Comparison of ENCODE assay signal across 9 cellular contexts in the genomic region with DNA sequence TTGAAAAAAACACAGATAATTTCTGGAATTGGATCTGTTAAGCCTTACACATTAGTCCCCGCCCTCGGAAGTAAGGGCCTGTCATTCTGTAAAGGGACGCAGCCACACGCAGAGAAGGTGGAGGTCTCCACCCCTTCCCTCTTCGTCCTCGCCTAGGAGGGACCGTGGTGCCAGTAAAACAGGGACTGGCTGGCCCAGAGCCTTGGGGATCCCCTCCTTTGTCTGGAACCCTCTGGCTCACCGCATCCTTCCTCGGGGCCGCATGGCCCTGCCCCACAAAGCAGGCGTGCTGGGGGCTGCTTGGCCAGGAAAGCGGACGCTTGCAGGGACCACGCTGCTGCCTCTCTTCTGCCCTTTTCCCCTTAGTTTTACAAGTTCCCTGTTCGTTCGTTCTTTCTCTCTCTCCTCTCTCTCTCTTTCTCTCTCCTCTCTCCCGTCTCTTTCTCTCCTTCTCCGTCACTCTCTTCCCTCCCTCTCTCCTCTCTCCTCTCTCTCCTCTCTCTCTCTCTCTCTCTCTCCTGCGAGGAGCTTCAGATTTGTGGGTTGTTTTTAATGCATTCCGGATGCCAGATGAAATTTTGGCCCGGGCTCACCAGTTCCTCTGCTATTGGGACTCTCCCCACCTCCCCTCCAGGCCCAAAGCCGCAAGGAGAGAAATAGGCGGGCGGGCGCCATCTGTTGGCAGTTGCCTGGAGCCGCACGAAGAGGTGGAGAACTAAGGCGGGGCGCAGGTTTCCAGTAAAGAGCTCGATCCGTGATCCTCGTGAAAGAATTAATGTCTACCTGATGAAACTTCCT. TPM values are rescaled to one million over a fixed set of nuclear protein-coding genes. Genes with fewer than 3 reads are reported as not detected.
DNase-seq lines count a peak whose midpoint lies in the region; ATAC-seq and TF ChIP-seq lines count a peak whose summit lies in the region.
"Had no signal": no experiment of that assay in that cellular context is flagged by ENCODE, and none has a peak within 500 bp of the region (broad histone marks: within the 10 kb centered on the region; RNA-seq: fewer than 3 reads in every experiment).

No MANE protein-coding gene starts in this region.

- H3K4me3 ChIP-seq in BJ (ENCODE audit: low read depth, low read length) = peak overlapping the region; percentile 23
- no peak overlapping the region for H3K4me3 ChIP-seq in cardiac muscle cell
- H3K4me3 ChIP-seq: SK-N-MC had no signal

- no peak overlapping the region for H3K27ac Mint-ChIP-seq in activated naive CD8-positive, alpha-beta T cell treated with anti-CD3 and anti-CD28 coated beads, Interleukin-2, amount 50 U/mL, for 24 hours
- H3K27ac Mint-ChIP-seq in type B pancreatic cell = no peak overlapping the region

- intact Hi-C loops in posterior vena cava (cut with DNase I) = loop anchor here (2.0 to 10.0 kb wide), 2 partner anchors 88 to 242 kb away; no protein-coding TSS in a partner anchor

- H3K27ac ChIP-seq in cardiac muscle cell = no peak overlapping the region
- H3K27ac ChIP-seq: SK-N-MC had no signal

- CTCF ChIA-PET in BJ (lab: Yijun Ruan, JAX) = interaction anchor here (0.6 to 5.0 kb wide), 42 partner anchors 9 to 1671 kb away, joined by 3 to 43 read pairs (median 5); a partner anchor contains a TSS

- peaks cover 4% of the 10 kb centered on the region for H3K36me3 ChIP-seq in BJ (ENCODE audit: control insufficient read depth, insufficient read depth, low read length)
- no peaks in the 10 kb centered on the region for H3K36me3 ChIP-seq in cardiac muscle cell

- peaks cover 16% of the 10 kb centered on the region for H3K36me3 Mint-ChIP-seq in activated naive CD8-positive, alpha-beta T cell treated with anti-CD3 and anti-CD28 coated beads, Interleukin-2, amount 50 U/mL, for 24 hours (ENCODE audit: low read depth)
- H3K36me3 Mint-ChIP-seq in type B pancreatic cell = peaks cover 40% of the 10 kb centered on the region

- H3K4me1 Mint-ChIP-seq in activated naive CD8-positive, alpha-beta T cell treated with anti-CD3 and anti-CD28 coated beads, Interleukin-2, amount 50 U/mL, for 24 hours = peaks cover 7% of the 10 kb centered on the region
- H3K4me1 Mint-ChIP-seq in type B pancreatic cell (ENCODE audit: unreplicated experiment) = peaks cover 11% of the 10 kb centered on the region

- DNase-seq in BJ (ENCODE audit: low read depth) = peak; percentile 81
- DNase-seq in GM19240 (ENCODE audit: insufficient read length, low spot score) = peak; percentile 53
- DNase-seq in SKM-1 (lab: John Stamatoyannopoulos, UW; ENCODE audit: unreplicated experiment) = peak; percentile 40
- peak; percentile 83 for DNase-seq in activated naive CD8-positive, alpha-beta T cell treated with anti-CD3 and anti-CD28 coated beads, Interleukin-2, amount 50 U/mL, for 24 hours
- DNase-seq in cardiac muscle cell (ENCODE audit: low read depth in 1 of 2, low spot score in 1 of 2) = peak; percentile 84 to 95
- peak; percentile 98 for DNase-seq in posterior vena cava (ENCODE audit: low spot score)
- DNase-seq in type B pancreatic cell (ENCODE audit: extremely low spot score, unreplicated experiment) = peak; percentile 83

- ATAC-seq in HG03520 (IDR thresholded peaks at IDR 0.05; ENCODE audit: unreplicated experiment) = peak; percentile 81
- peak; percentile 88 for ATAC-seq in activated naive CD8-positive, alpha-beta T cell treated with anti-CD3 and anti-CD28 coated beads, Interleukin-2, amount 50 U/mL, for 24 hours

- no peaks in the 10 kb centered on the region for H3K27me3 Mint-ChIP-seq in activated naive CD8-positive, alpha-beta T cell treated with anti-CD3 and anti-CD28 coated beads, Interleukin-2, amount 50 U/mL, for 24 hours
- H3K27me3 Mint-ChIP-seq in type B pancreatic cell = no peaks in the 10 kb centered on the region

- peak; percentile 95 for TF ChIP-seq CTCF in BJ (IDR thresholded peaks at IDR 0.05; ENCODE audit: insufficient read depth, low read depth, low read length)
- TF ChIP-seq CTCF in cardiac muscle cell (IDR thresholded peaks at IDR 0.05; ENCODE audit: low read depth, low read length) = peak; percentile 93
- peak; percentile 90 for TF ChIP-seq CTCF in type B pancreatic cell (conservative IDR thresholded peaks at IDR 0.05)

- no peaks in the 10 kb centered on the region for H3K9me3 Mint-ChIP-seq in activated naive CD8-positive, alpha-beta T cell treated with anti-CD3 and anti-CD28 coated beads, Interleukin-2, amount 50 U/mL, for 24 hours
- no peaks in the 10 kb centered on the region for H3K9me3 Mint-ChIP-seq in type B pancreatic cell

- H3K27me3 ChIP-seq in BJ (ENCODE audit: control insufficient read depth, insufficient read depth, low read length) (no peaks in the 10 kb centered on the region), cardiac muscle cell (no peaks in the 10 kb centered on the region)

- H3K4me1 ChIP-seq in cardiac muscle cell (ENCODE audit: low read depth) = no peaks in the 10 kb centered on the region

- no peak overlapping the region for H3K4me3 Mint-ChIP-seq in activated naive CD8-positive, alpha-beta T cell treated with anti-CD3 and anti-CD28 coated beads, Interleukin-2, amount 50 U/mL, for 24 hours
- H3K4me3 Mint-ChIP-seq in type B pancreatic cell = peak overlapping the region; percentile 67

- POLR2A ChIA-PET in BJ (lab: Charles Lee) = interaction anchor here (0.6 kb wide), 1 partner anchor 251 kb away, joined by 4 read pairs; no protein-coding TSS in a partner anchor

- no peaks in the 10 kb centered on the region for H3K9me3 ChIP-seq in cardiac muscle cell (ENCODE audit: low read depth)

RNA-seq across cellular contexts. Expression of a gene that starts 35.1 kb away (rescaled TPM):
- polyA plus RNA-seq in BJ (2011; rRNA removed) (1.6 and 5.9 TPM in 2 replicates), cardiac muscle cell (5.6 and 6.0 TPM in 2 replicates)
- polyA minus RNA-seq in BJ (2011; rRNA and poly(A)+ RNA removed) = 3.3 and 3.9 TPM in 2 replicates
- total RNA-seq in cardiac muscle cell (4.8 and 14.4 TPM in 2 replicates), posterior vena cava (1 to 10 TPM; 4.5 TPM), type B pancreatic cell (ENCODE audit: low replicate concordance) (5.4 and 12.9 TPM in 2 replicates)

Comparison
In these comparisons a context has a peak if more than half of its experiments do, and no peak if none do; other contexts are left out.
1. DNase-seq: peak in every context shown above with its lines; median percentile 98 in posterior vena cava; 90 in cardiac muscle cell; 83 in activated naive CD8-positive, alpha-beta T cell treated with anti-CD3 and anti-CD28 coated beads, Interleukin-2, amount 50 U/mL, for 24 hours; 83 in type B pancreatic cell; 81 in BJ; 53 in GM19240; 40 in SKM-1.